Comparison of ENCODE assay signal across 29 cellular contexts in genomic region chr13:75600371-75600770, GRCh38.
"Had no signal": no experiment of that assay in that cellular context is flagged by ENCODE, and none has a peak within 500 bp of the region (broad histone marks: within the 10 kb centered on the region; RNA-seq: fewer than 3 reads in every experiment).

No MANE protein-coding gene starts in this region.

- H3K27me3 ChIP-seq: neutrophil, pancreas, right lobe of liver, sigmoid colon, spleen, suprapubic skin, testis, tibial artery, transverse colon, upper lobe of right lung, uterus had no signal

- H3K27ac ChIP-seq: neutrophil, pancreas, prostate gland, right lobe of liver, sigmoid colon, skin epidermis, spleen, suprapubic skin, testis, tibial artery, transverse colon, upper lobe of right lung, uterus had no signal

- H3K9me3 ChIP-seq: neutrophil, pancreas, prostate gland, right lobe of liver, sigmoid colon, spleen, suprapubic skin, testis, tibial artery, transverse colon, upper lobe of right lung, uterus had no signal

- ATAC-seq: naive thymus-derived CD8-positive, alpha-beta T cell; natural killer cell treated with Interleukin-12 subunit alpha and Interleukin-12 subunit beta and Interleukin-15 and Interleukin-18, amount 100 ng/mL, for 72 hours; pancreas; right cardiac atrium; right lobe of liver; stimulated activated memory B cell treated with anti-CD40 and anti-IgM and Interleukin-4, amounts not matched to agents 10 μg/mL and 1 μg/mL and 100 μg/mL, for 72 hours; stimulated activated naive CD8-positive, alpha-beta T cell treated with anti-CD3 and anti-CD28 coated beads, Interleukin-15, amount 100 ng/mL, for 72 hours; stimulated activated naive CD8-positive, alpha-beta T cell treated with anti-CD3 and anti-CD28 coated beads, Interleukin-15, Interleukin-2, amounts not matched to agents 100 U/mL and 50 U/mL, for 24 hours; upper lobe of right lung had no signal

- DNase-seq: naive thymus-derived CD8-positive, alpha-beta T cell; nephron progenitor cell; nucleus accumbens; pancreas; right cardiac atrium; right lobe of liver; sigmoid colon; spleen; stimulated activated CD4-positive, alpha-beta T cell treated with anti-CD3 and anti-CD28 coated beads, Interleukin-12 subunit alpha, Interleukin-12 subunit beta, amount 100 ng/mL, for 4 hours; stimulated activated CD4-positive, alpha-beta T cell treated with anti-CD3 and anti-CD28 coated beads, Interleukin-1b, Interleukin-23, amount 100 ng/mL, for 48 hours; stimulated activated CD4-positive, alpha-beta T cell treated with anti-CD3 and anti-CD28 coated beads, Interleukin-4, amount 100 ng/mL, for 1 hour; stimulated activated CD4-positive, alpha-beta T cell treated with anti-CD3 and anti-CD28 coated beads, Interleukin-4, amount 100 ng/mL, for 4 hours; stimulated activated CD8-positive, alpha-beta memory T cell treated with anti-CD3 and anti-CD28 coated beads, Interleukin-4, amount 100 ng/mL, for 48 hours; stimulated activated naive CD4-positive, alpha-beta T cell; stimulated activated naive CD8-positive, alpha-beta T cell treated with anti-CD3 and anti-CD28 coated beads, Interleukin-15, amount 100 ng/mL, for 72 hours; stimulated activated naive CD8-positive, alpha-beta T cell treated with anti-CD3 and anti-CD28 coated beads, Interleukin-15, Interleukin-2, amounts not matched to agents 100 U/mL and 50 U/mL, for 24 hours; substantia nigra; testis; tibial artery; transverse colon; upper lobe of right lung; uterus had no signal

- H3K36me3 ChIP-seq: pancreas, prostate gland, right lobe of liver, transverse colon, uterus had no signal

- H3K4me1 ChIP-seq: pancreas, prostate gland, right lobe of liver, sigmoid colon, spleen, suprapubic skin, testis, tibial artery, upper lobe of right lung, uterus had no signal

- H3K4me3 ChIP-seq: pancreas, prostate gland, right lobe of liver, sigmoid colon, skin epidermis, smooth muscle cell, spleen, suprapubic skin, testis, tibial artery, transverse colon, upper lobe of right lung, uterus had no signal

- H3K4me2 ChIP-seq: smooth muscle cell had no signal
